In the genomic region with DNA sequence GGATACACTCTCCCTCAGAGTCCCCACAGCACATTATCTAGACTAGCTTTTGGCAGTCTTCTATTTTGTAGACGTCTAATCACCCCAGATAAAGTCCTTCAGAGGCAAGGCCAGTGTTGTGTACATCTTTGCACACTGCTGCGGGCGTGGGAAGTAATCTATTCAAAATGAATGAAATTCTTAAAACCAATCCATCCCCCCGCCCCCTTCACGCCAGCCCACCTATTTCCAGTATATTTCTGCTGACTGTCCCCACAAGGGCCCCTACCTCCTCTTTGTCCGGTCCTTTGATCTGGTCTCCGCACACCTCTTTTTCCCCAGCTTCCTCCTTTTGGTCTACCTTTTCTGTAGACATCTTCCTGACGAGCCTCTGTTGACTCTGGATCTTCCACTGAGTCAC, we compare ENCODE assay signal across 8 cellular contexts. TPM values are rescaled to one million over a fixed set of nuclear protein-coding genes. Genes with fewer than 3 reads are reported as not detected.
DNase-seq lines count a peak whose midpoint lies in the region; ATAC-seq and TF ChIP-seq lines count a peak whose summit lies in the region.

No MANE protein-coding gene starts in this region.

- H3K27ac Mint-ChIP-seq in effector memory CD8-positive, alpha-beta T cell: peak overlapping the region in 1 of 2 donors; percentile 32

- H3K36me3 ChIP-seq in BLaER1: peaks cover 41% of the 10 kb centered on the region
- H3K36me3 ChIP-seq in OCI-LY1 (ENCODE audit: insufficient read depth, low read length): peaks cover 44% of the 10 kb centered on the region
- H3K36me3 ChIP-seq in neural cell (ENCODE audit: insufficient read depth, low read length): peaks cover 11% of the 10 kb centered on the region

- H3K9me2 ChIP-seq in OCI-LY1 (ENCODE audit: low read depth, low read length) (no peaks in the 10 kb centered on the region), neural cell (ENCODE audit: insufficient read depth, low read length) (no peaks in the 10 kb centered on the region)

- H3K4me1 Mint-ChIP-seq in effector memory CD8-positive, alpha-beta T cell (ENCODE audit: low read depth in 2 of 2): peaks cover 29 to 35% of the 10 kb centered on the region in 2 donors

- H3K27ac ChIP-seq in BLaER1 (peak overlapping the region; percentile 56; the same call in 1 of the 2 replicates), OCI-LY1 (ENCODE audit: low read depth, low read length, poor library complexity, severe bottlenecking) (peak overlapping the region; percentile 92), neural cell (ENCODE audit: low read length) (peak overlapping the region; percentile 96)

- TF ChIP-seq CTCF in OCI-LY1 (IDR thresholded peaks at IDR 0.05; ENCODE audit: low read length) (no peak), neural cell (IDR thresholded peaks at IDR 0.05; ENCODE audit: poor library complexity, severe bottlenecking) (no peak), omental fat pad (IDR thresholded peaks at IDR 0.05) (no peak)

- H3K4me2 ChIP-seq in BLaER1 (peak overlapping the region; percentile 99), OCI-LY1 (ENCODE audit: low read length) (peak overlapping the region; percentile 90), neural cell (ENCODE audit: low read length) (peak overlapping the region; percentile 77)

- H3K9me3 ChIP-seq in BLaER1 (no peaks in the 10 kb centered on the region), OCI-LY1 (ENCODE audit: low read length) (no peaks in the 10 kb centered on the region), neural cell (ENCODE audit: low read length) (no peaks in the 10 kb centered on the region)

- no peak for ATAC-seq in effector memory CD8-positive, alpha-beta T cell (replicated peaks)
- ATAC-seq in omental fat pad (ENCODE audit: low FRiP score) (no peak), GM18511 (IDR thresholded peaks at IDR 0.05; ENCODE audit: unreplicated experiment) (no peak)

- H3K4me3 Mint-ChIP-seq in effector memory CD8-positive, alpha-beta T cell: peak overlapping the region; percentile 88 to 89

- no peak for DNase-seq in effector memory CD8-positive, alpha-beta T cell
- DNase-seq in NOMO-1 treated with dmso at 0.1 percent for 144 hours (lab: John Stamatoyannopoulos, UW; ENCODE audit: unreplicated experiment): no peak
- no peak for DNase-seq in omental fat pad (ENCODE audit: low spot score)
- DNase-seq in DMS53 treated with DMSO at 0.1 percent for 48 hours (lab: John Stamatoyannopoulos, UW; ENCODE audit: unreplicated experiment): no peak

- peaks cover 51% of the 10 kb centered on the region for H3K36me3 Mint-ChIP-seq in effector memory CD8-positive, alpha-beta T cell (ENCODE audit: insufficient read depth)

- TF ChIP-seq RAD21 in neural cell (conservative IDR thresholded peaks at IDR 0.05): no peak

- no peaks in the 10 kb centered on the region for H3K9me3 Mint-ChIP-seq in effector memory CD8-positive, alpha-beta T cell

- H3K27me3 Mint-ChIP-seq in effector memory CD8-positive, alpha-beta T cell: no peaks in the 10 kb centered on the region

- H3K4me3 ChIP-seq in BLaER1 (peak overlapping the region; percentile 76), OCI-LY1 (ENCODE audit: low read depth, low read length, poor library complexity, severe bottlenecking) (peak overlapping the region; percentile 71), neural cell (ENCODE audit: low read length) (peak overlapping the region; percentile 75)

- peaks cover 7% of the 10 kb centered on the region; the same call in 1 of the 2 replicates for H3F3A ChIP-seq in OCI-LY1 (ENCODE audit: insufficient read depth, low read length)
- peaks cover 6% of the 10 kb centered on the region for H3F3A ChIP-seq in neural cell (ENCODE audit: insufficient read depth, low read length, poor library complexity, severe bottlenecking)

- H4K20me1 ChIP-seq in BLaER1 (no peaks in the 10 kb centered on the region), OCI-LY1 (ENCODE audit: insufficient read depth, low read length) (no peaks in the 10 kb centered on the region), neural cell (ENCODE audit: insufficient read depth) (no peaks in the 10 kb centered on the region)

- H3K27me3 ChIP-seq in BLaER1: no peaks in the 10 kb centered on the region
- no peaks in the 10 kb centered on the region for H3K27me3 ChIP-seq in OCI-LY1 (ENCODE audit: insufficient read depth, low read length)
- H3K27me3 ChIP-seq in neural cell (ENCODE audit: insufficient read depth, low read depth, low read length): no peaks in the 10 kb centered on the region

- H2AFZ ChIP-seq in OCI-LY1 (ENCODE audit: low read length): no peak overlapping the region
- H2AFZ ChIP-seq in neural cell (ENCODE audit: low read depth, low read length): no peak overlapping the region

- H3K9ac ChIP-seq in BLaER1: peak overlapping the region; percentile 67; the same call in 1 of the 2 replicates
- peak overlapping the region; percentile 66 for H3K9ac ChIP-seq in OCI-LY1 (ENCODE audit: low read length)
- H3K9ac ChIP-seq in neural cell (ENCODE audit: low read length): peak overlapping the region; percentile 99

- TF ChIP-seq EP300 in neural cell (conservative IDR thresholded peaks at IDR 0.05; ENCODE audit: poor library complexity, severe bottlenecking): no peak

- no peaks in the 10 kb centered on the region for H3K79me2 ChIP-seq in OCI-LY1 (ENCODE audit: insufficient read depth, low read length)
- peaks cover 40% of the 10 kb centered on the region for H3K79me2 ChIP-seq in neural cell (replicated peaks; ENCODE audit: insufficient read depth, low read length)

- H3K4me1 ChIP-seq in BLaER1 (peaks cover 51% of the 10 kb centered on the region), OCI-LY1 (ENCODE audit: insufficient read depth, low read length, severe bottlenecking) (peaks cover 49% of the 10 kb centered on the region)

TF ChIP-seq in neural cell, 6 proteins besides CTCF, POLR2A, EP300 and RAD21:
- TF ChIP-seq MXI1 (conservative IDR thresholded peaks at IDR 0.05; ENCODE audit: poor library complexity, severe bottlenecking): no peak

RNA-seq across cellular contexts. Expression of gene BSCL2, which starts 0.4 kb away (rescaled TPM):
- polyA plus RNA-seq in neural cell: 304 and 305 TPM in 2 replicates
- polyA minus RNA-seq in neural cell: 170 and 176 TPM in 2 replicates
- total RNA-seq in omental fat pad: 10 to 100 TPM; 37.1 to 51.2 (median 48.2) TPM

RNA-seq across cellular contexts. Expression of gene GNG3, which starts 0.6 kb away (rescaled TPM):
- polyA plus RNA-seq in neural cell: 120 and 121 TPM in 2 replicates
- 49.0 and 52.3 TPM in 2 replicates for polyA minus RNA-seq in neural cell
- not detected for total RNA-seq in omental fat pad

RNA-seq across cellular contexts. Expression of gene LRRN4CL, which starts 17.5 kb away (rescaled TPM):
- 0.44 and 0.82 TPM in 2 replicates for polyA plus RNA-seq in neural cell
- polyA minus RNA-seq in neural cell: 1.0 and 1.2 TPM in 2 replicates
- total RNA-seq in omental fat pad: 10 to 100 TPM; 30.9 to 49.3 (median 44.5) TPM

RNA-seq across cellular contexts. Expression of gene HNRNPUL2, which starts 20.4 kb away (rescaled TPM):
- 27.5 and 29.3 TPM in 2 replicates for polyA plus RNA-seq in neural cell
- polyA minus RNA-seq in neural cell: 38.5 and 40.9 TPM in 2 replicates
- total RNA-seq in omental fat pad: 10 to 100 TPM; 10.7 to 42.6 (median 25.2) TPM

RNA-seq across cellular contexts. Expression of gene TTC9C, which starts 21.4 kb away (rescaled TPM):
- 48.6 and 55.2 TPM in 2 replicates for polyA plus RNA-seq in neural cell
- 40.4 and 50.6 TPM in 2 replicates for polyA minus RNA-seq in neural cell
- total RNA-seq in omental fat pad: 10 to 100 TPM; 13.8 to 24.4 (median 19.0) TPM
